15 cellular contexts compared by ENCODE assay signal in the genomic region with DNA sequence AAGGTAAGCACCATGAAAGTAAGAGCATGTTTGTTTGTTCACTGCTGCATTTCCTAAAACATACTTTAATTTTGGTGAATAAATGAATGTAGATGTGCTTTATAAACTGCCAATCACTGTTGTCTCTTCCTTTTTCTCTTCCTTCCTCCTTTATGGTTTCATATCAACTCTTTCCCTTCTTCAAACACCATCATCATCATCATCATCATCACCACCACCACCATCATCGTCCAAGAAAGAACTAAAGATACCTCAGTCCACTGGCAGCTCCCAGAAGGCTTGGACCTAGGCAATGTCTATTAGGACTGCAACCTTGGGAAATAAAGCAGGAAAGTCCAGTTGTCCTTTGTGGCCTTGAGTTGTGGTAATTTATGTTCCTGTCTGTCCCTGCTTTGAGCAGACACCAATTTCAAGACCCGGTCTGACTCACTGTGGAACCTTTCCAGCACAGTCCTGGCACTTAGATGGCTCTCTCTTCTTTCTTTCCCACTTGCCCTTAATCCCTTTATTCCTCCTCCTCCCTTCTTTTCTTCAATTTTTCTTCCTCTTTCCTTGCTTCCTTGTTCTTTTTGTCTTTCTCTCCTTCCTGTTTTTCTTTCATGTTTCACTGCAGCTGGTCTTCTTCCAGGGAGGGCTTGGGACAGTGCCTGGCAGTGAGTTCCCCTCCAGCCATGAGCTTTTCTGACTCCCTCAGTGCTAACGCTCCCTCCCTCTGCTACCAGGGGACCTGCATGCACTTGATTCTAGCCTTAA.
A peak's percentile ranks its signal among the peaks of the same experiment; 100 is the strongest.
DNase-seq lines count a peak whose midpoint lies in the region; ATAC-seq, FAIRE-seq and TF ChIP-seq lines count a peak whose summit lies in the region.
"Had no signal": no experiment of that assay in that cellular context is flagged by ENCODE, and none has a peak within 500 bp of the region (broad histone marks: within the 10 kb centered on the region; RNA-seq: fewer than 3 reads in every experiment).

No MANE protein-coding gene starts in this region.

- H4K20me1 ChIP-seq in PC-3 (ENCODE audit: low read length): no peaks in the 10 kb centered on the region

- peaks cover 13% of the 10 kb centered on the region for H3K4me1 Mint-ChIP-seq in memory B cell

- H3K4me3 Mint-ChIP-seq in memory B cell: no peak overlapping the region
- H3K4me3 Mint-ChIP-seq: activated T-cell treated with anti-CD3 and anti-CD28 coated beads, Interleukin-2, amount 50 U/mL, for 24 hours had no signal

- DNase-seq in PC-3 (no peak), memory B cell (ENCODE audit: low spot score in 2 of 2) (no peak), thoracic aorta (ENCODE audit: low spot score) (no peak), left colon (no peak), urothelium cell line (ENCODE audit: low spot score) (no peak)
- DNase-seq in activated CD8-positive, alpha-beta memory T cell treated with anti-CD3 and anti-CD28 coated beads for 24 hours: no peak
- DNase-seq: activated CD4-positive, CD25-positive, alpha-beta regulatory T cell; activated T-cell treated with anti-CD3 and anti-CD28 coated beads, Interleukin-2, amount 50 U/mL, for 24 hours; GDM1; NCI-H1417 treated with DMSO at 0.1 percent for 48 hours; NCI-H69; SJCRH30 had no signal

- H3K4me1 ChIP-seq in PC-3 (ENCODE audit: insufficient read depth, low read length): peaks cover 32% of the 10 kb centered on the region
- H3K4me1 ChIP-seq in thoracic aorta (ENCODE audit: control insufficient read depth in 1 of 2, low read depth in 2 of 2): peaks cover 8 to 29% of the 10 kb centered on the region in 2 donors

- ATAC-seq in PC-3: no peak
- ATAC-seq in esophagus mucosa: peak; percentile 43
- no peak for ATAC-seq in memory B cell (ENCODE audit: low read depth)
- peak; percentile 27 for ATAC-seq in thoracic aorta (ENCODE audit: insufficient number of reproducible peaks, low FRiP score, low read depth)
- no peak for ATAC-seq in left colon
- ATAC-seq in HG02642 (IDR thresholded peaks at IDR 0.05; ENCODE audit: poor library complexity, unreplicated experiment): no peak
- ATAC-seq: HCT116 had no signal

- no peaks in the 10 kb centered on the region for H3F3A ChIP-seq in PC-3 (ENCODE audit: low read length, unreplicated experiment)

- no peaks in the 10 kb centered on the region for H3K9me3 ChIP-seq in PC-3 (ENCODE audit: low read length)
- no peaks in the 10 kb centered on the region for H3K9me3 ChIP-seq in thoracic aorta
- H3K9me3 ChIP-seq: SJCRH30 had no signal

- no peak for TF ChIP-seq CTCF in PC-3 (conservative IDR thresholded peaks at IDR 0.05; ENCODE audit: low read depth, low read length)
- TF ChIP-seq CTCF in thoracic aorta (IDR thresholded peaks at IDR 0.05): no peak

- H3K79me2 ChIP-seq in PC-3 (ENCODE audit: low read length): no peaks in the 10 kb centered on the region

- intact Hi-C loops in PC-3 (cut with micrococcal nuclease) (loop anchor here (5.0 kb wide), 1 partner anchor 36 kb away; no protein-coding TSS in a partner anchor), left colon (cut with DNase I, micrococcal nuclease) (no loop called here)

- peak overlapping the region; percentile 63; the same call in 1 of the 2 replicates for H3K4me2 ChIP-seq in PC-3 (ENCODE audit: low read length)

- CTCF ChIA-PET in PC-3 (lab: Charles Lee): no interaction called here

- POLR2A ChIA-PET in PC-3 (lab: Charles Lee; ENCODE audit: unreplicated experiment): no interaction called here

- H3K4me3 ChIP-seq in PC-3 (ENCODE audit: low read length) (no peak overlapping the region), thoracic aorta (no peak overlapping the region)
- H3K4me3 ChIP-seq: SJCRH30 had no signal

- no peaks in the 10 kb centered on the region for H3K27me3 ChIP-seq in PC-3 (ENCODE audit: low read length)
- H3K27me3 ChIP-seq in thoracic aorta (replicated peaks; ENCODE audit: insufficient read depth): no peaks in the 10 kb centered on the region
- H3K27me3 ChIP-seq: SJCRH30 had no signal

- H3K27ac ChIP-seq in PC-3 (ENCODE audit: low read length): peak overlapping the region; percentile 88
- peak overlapping the region; percentile 37 to 48 for H3K27ac ChIP-seq in thoracic aorta
- H3K27ac ChIP-seq: SJCRH30 had no signal

- H2AFZ ChIP-seq in PC-3 (ENCODE audit: low read length): no peak overlapping the region

- BruUV-seq in PC-3 (replicated peaks; lab: Mats Ljungman, UMichigan): no TSS peak

- peaks cover 2% of the 10 kb centered on the region for H3K9me3 Mint-ChIP-seq in memory B cell
- H3K9me3 Mint-ChIP-seq: activated T-cell treated with anti-CD3 and anti-CD28 coated beads, Interleukin-2, amount 50 U/mL, for 24 hours had no signal

- no peaks in the 10 kb centered on the region for H3K27me3 Mint-ChIP-seq in memory B cell
- H3K27me3 Mint-ChIP-seq: activated T-cell treated with anti-CD3 and anti-CD28 coated beads, Interleukin-2, amount 50 U/mL, for 24 hours had no signal

- H3K36me3 ChIP-seq in PC-3 (ENCODE audit: low read depth, low read length): no peaks in the 10 kb centered on the region
- H3K36me3 ChIP-seq in thoracic aorta: no peaks in the 10 kb centered on the region
- H3K36me3 ChIP-seq: SJCRH30 had no signal

- H3K27ac Mint-ChIP-seq in memory B cell: peak overlapping the region; percentile 51
- H3K27ac Mint-ChIP-seq: activated T-cell treated with anti-CD3 and anti-CD28 coated beads, Interleukin-2, amount 50 U/mL, for 24 hours had no signal

- H3K9me2 ChIP-seq in PC-3 (replicated peaks; ENCODE audit: low read length): no peaks in the 10 kb centered on the region

- peaks cover 22% of the 10 kb centered on the region for H3K36me3 Mint-ChIP-seq in memory B cell

- H3K9ac ChIP-seq in PC-3 (ENCODE audit: low read length): peak overlapping the region; percentile 40

- no peak for FAIRE-seq in urothelium cell line (lab: Jason Lieb, UNC)

Comparison
In these comparisons a context has a peak if more than half of its experiments do, and no peak if none do; other contexts are left out.
1. ATAC-seq: peak in esophagus mucosa (single experiment) and thoracic aorta (single experiment); none in PC-3 (single experiment), memory B cell (single experiment), left colon (single experiment) and HG02642 (single experiment).